ENCODE assay signal across 15 cellular contexts in the genomic region with DNA sequence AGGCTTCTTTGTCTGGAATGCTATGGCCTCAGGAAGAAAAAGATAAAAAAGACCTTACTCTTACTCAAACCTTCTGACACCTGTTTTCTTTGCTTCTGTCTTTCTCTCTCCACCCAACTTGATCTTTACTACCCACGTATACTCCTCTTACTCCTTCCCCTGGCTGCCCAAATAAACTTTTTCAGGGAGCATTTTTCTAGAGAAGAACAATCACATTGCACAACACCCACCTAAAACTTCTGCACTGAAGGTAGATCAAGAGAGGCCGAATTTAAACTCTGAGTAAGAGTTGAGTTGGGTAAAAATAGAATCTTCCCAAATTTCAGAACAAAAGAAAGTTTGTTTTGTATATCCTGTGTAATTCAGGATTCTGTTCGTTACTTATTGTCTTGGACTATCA. TPM values are rescaled to one million over a fixed set of nuclear protein-coding genes. Genes with fewer than 3 reads are reported as not detected.
DNase-seq lines count a peak whose midpoint lies in the region; ATAC-seq, FAIRE-seq and TF ChIP-seq lines count a peak whose summit lies in the region.
"Had no signal": no experiment of that assay in that cellular context is flagged by ENCODE, and none has a peak within 500 bp of the region (broad histone marks: within the 10 kb centered on the region; RNA-seq: fewer than 3 reads in every experiment).

No MANE protein-coding gene starts in this region.

- H3K4me1 Mint-ChIP-seq in activated naive CD8-positive, alpha-beta T cell treated with anti-CD3 and anti-CD28 coated beads, Interleukin-2, amount 50 U/mL, for 24 hours, result peaks cover 64% of the 10 kb centered on the region

- no peaks in the 10 kb centered on the region for H3K9me3 Mint-ChIP-seq in activated naive CD8-positive, alpha-beta T cell treated with anti-CD3 and anti-CD28 coated beads, Interleukin-2, amount 50 U/mL, for 24 hours

- H3K4me3 Mint-ChIP-seq in activated naive CD8-positive, alpha-beta T cell treated with anti-CD3 and anti-CD28 coated beads, Interleukin-2, amount 50 U/mL, for 24 hours, result no peak overlapping the region

- peaks cover 9% of the 10 kb centered on the region for H3K27me3 Mint-ChIP-seq in activated naive CD8-positive, alpha-beta T cell treated with anti-CD3 and anti-CD28 coated beads, Interleukin-2, amount 50 U/mL, for 24 hours

- 76% methylated on average over 3 of the region's 3 CpGs for WGBS in SK-N-SH (ENCODE audit: low lambda C conversion rate)

- no peak for TF ChIP-seq RAD21 in SK-N-SH (IDR thresholded peaks at IDR 0.05; ENCODE audit: low read length)

- FAIRE-seq in keratinocyte (lab: Jason Lieb, UNC), result no peak

- H3K27ac ChIP-seq in SK-N-SH (ENCODE audit: low read depth in 2 of 2, low read length in 1 of 2) (peak overlapping the region; percentile 56 to 91; a peak in 3 of 4 replicates), keratinocyte (ENCODE audit: control insufficient read depth, insufficient read depth, low read length) (peak overlapping the region; percentile 77)
- H3K27ac ChIP-seq: 22Rv1, C4-2B, KMS-11 had no signal

- POLR2A ChIA-PET in SK-N-SH (lab: Yijun Ruan, JAX), result no interaction called here

- peaks cover 29% of the 10 kb centered on the region for H3F3A ChIP-seq in SK-N-SH (replicated peaks; ENCODE audit: insufficient read depth)

- no peak for ATAC-seq in SK-N-SH treated with all-trans-retinoic acid at 6 μM for 48 hours
- no peak for ATAC-seq in activated naive CD8-positive, alpha-beta T cell treated with anti-CD3 and anti-CD28 coated beads, Interleukin-2, amount 50 U/mL, for 24 hours

- H3K4me1 ChIP-seq in SK-N-SH (ENCODE audit: control insufficient read depth in 1 of 2, insufficient read depth in 2 of 2, low read depth in 1 of 2, low read length in 1 of 2) (peaks cover 0 to 19% of the 10 kb centered on the region in 2 experiments; a peak in 3 of 4 replicates), keratinocyte (ENCODE audit: control insufficient read depth, extremely low read depth, insufficient read depth, low read length) (peaks cover 38% of the 10 kb centered on the region), skeletal muscle satellite cell (ENCODE audit: control insufficient read depth, insufficient read depth, low read length) (peaks cover 33% of the 10 kb centered on the region)

- H3K9me3 ChIP-seq in SK-N-SH (no peaks in the 10 kb centered on the region), keratinocyte (ENCODE audit: control insufficient read depth, low read depth, low read length) (no peaks in the 10 kb centered on the region), skeletal muscle satellite cell (replicated peaks; ENCODE audit: low read length) (no peaks in the 10 kb centered on the region)
- H3K9me3 ChIP-seq: MG63 had no signal

- CTCF ChIA-PET in SK-N-SH (lab: Yijun Ruan, JAX), result interaction anchor here (1.6 to 1.7 kb wide), 2 partner anchors 272 to 273 kb away, joined by 8 read pairs; no protein-coding TSS in a partner anchor

- H3K27me3 ChIP-seq in SK-N-SH (ENCODE audit: insufficient read depth) (no peaks in the 10 kb centered on the region), keratinocyte (ENCODE audit: control insufficient read depth, extremely low read depth, insufficient read depth, low read length) (no peaks in the 10 kb centered on the region), skeletal muscle satellite cell (ENCODE audit: control insufficient read depth, insufficient read depth, low read length) (no peaks in the 10 kb centered on the region)
- H3K27me3 ChIP-seq: MG63 had no signal

- H3K4me3 ChIP-seq in SK-N-SH (ENCODE audit: low read depth in 2 of 2, low read length in 1 of 2), result no peak overlapping the region
- H3K4me3 ChIP-seq in keratinocyte (ENCODE audit: control insufficient read depth in 2 of 3, extremely low read depth in 1 of 3, insufficient read depth in 2 of 3, low read depth in 1 of 3, low read length in 3 of 3), result no peak overlapping the region
- H3K4me3 ChIP-seq in skeletal muscle satellite cell (ENCODE audit: low read length), result no peak overlapping the region
- H3K4me3 ChIP-seq: MG63 had no signal

- no peak overlapping the region for H2AFZ ChIP-seq in SK-N-SH (ENCODE audit: low read depth)
- H2AFZ ChIP-seq in keratinocyte (ENCODE audit: control insufficient read depth, low read length), result no peak overlapping the region

- H3K4me2 ChIP-seq in SK-N-SH (peak overlapping the region; percentile 32), keratinocyte (ENCODE audit: control insufficient read depth, extremely low read depth, insufficient read depth, low read depth, low read length) (peak overlapping the region; percentile 59), skeletal muscle satellite cell (ENCODE audit: low read length) (peak overlapping the region; percentile 32)
- H3K4me2 ChIP-seq: KMS-11 had no signal

- H3K27ac Mint-ChIP-seq in activated naive CD8-positive, alpha-beta T cell treated with anti-CD3 and anti-CD28 coated beads, Interleukin-2, amount 50 U/mL, for 24 hours, result peak overlapping the region; percentile 3

- DNase-seq in SK-N-SH (no peak), keratinocyte (ENCODE audit: low read depth, low spot score) (no peak), AG20443 (ENCODE audit: low spot score) (no peak), SHP77 (lab: John Stamatoyannopoulos, UW) (no peak), G401 (ENCODE audit: low spot score) (no peak)
- DNase-seq in activated naive CD8-positive, alpha-beta T cell treated with anti-CD3 and anti-CD28 coated beads, Interleukin-2, amount 50 U/mL, for 24 hours, result no peak
- DNase-seq: NCI-H1694; NK-92 treated with Interleukin-12 subunit alpha and Interleukin-12 subunit beta, amount 100 ng/mL, for 24 hours had no signal

- dilution Hi-C loops in keratinocyte (cut with MboI; ENCODE audit: extremely low pct_ligation_motif_present, low sequenced_read_pairs), result loop anchor here (25.0 kb wide), 1 partner anchor 334 kb away; no protein-coding TSS in a partner anchor

- TF ChIP-seq CTCF in SK-N-SH (IDR thresholded peaks at IDR 0.05) (no peak), keratinocyte (optimal IDR thresholded peaks at IDR 0.05 in 1 of 3, IDR thresholded peaks at IDR 0.05 in 1 of 3, conservative IDR thresholded peaks at IDR 0.05 in 1 of 3; ENCODE audit: extremely low read depth in 1 of 3, insufficient read depth in 2 of 3, low read length in 3 of 3) (no peak)

- H3K9me2 ChIP-seq in SK-N-SH, result no peaks in the 10 kb centered on the region

- H3K36me3 ChIP-seq in SK-N-SH (replicated peaks in 1 of 2; ENCODE audit: control insufficient read depth in 1 of 2, insufficient read depth in 2 of 2, low read length in 1 of 2), result no peaks in the 10 kb centered on the region
- no peaks in the 10 kb centered on the region for H3K36me3 ChIP-seq in keratinocyte (ENCODE audit: control insufficient read depth in 2 of 2, extremely low read depth in 1 of 2, insufficient read depth in 2 of 2, low read length in 2 of 2)
- no peaks in the 10 kb centered on the region for H3K36me3 ChIP-seq in skeletal muscle satellite cell (ENCODE audit: insufficient read depth, low read length)
- H3K36me3 ChIP-seq: MG63 had no signal

- H3K9ac ChIP-seq in SK-N-SH (peak overlapping the region; percentile 38), keratinocyte (ENCODE audit: control insufficient read depth, extremely low read depth, insufficient read depth, low read length) (no peak overlapping the region), skeletal muscle satellite cell (ENCODE audit: low read depth, low read length) (no peak overlapping the region)
- H3K9ac ChIP-seq: KMS-11 had no signal

- no peak for TF ChIP-seq EP300 in SK-N-SH (IDR thresholded peaks at IDR 0.05; ENCODE audit: borderline replicate concordance in 1 of 2, low read depth in 1 of 2, low read length in 1 of 2)

- no peaks in the 10 kb centered on the region for H3K79me2 ChIP-seq in SK-N-SH (ENCODE audit: insufficient read depth)
- no peaks in the 10 kb centered on the region for H3K79me2 ChIP-seq in keratinocyte (ENCODE audit: control insufficient read depth, insufficient read depth, low read length)

- in situ Hi-C loops in G401 (cut with HindIII; ENCODE audit: low sequenced_read_pairs), result no loop called here

- H4K20me1 ChIP-seq in SK-N-SH (ENCODE audit: insufficient read depth), result no peaks in the 10 kb centered on the region
- no peaks in the 10 kb centered on the region for H4K20me1 ChIP-seq in keratinocyte (ENCODE audit: control insufficient read depth, extremely low read depth, insufficient read depth, low read length)

- no peaks in the 10 kb centered on the region for H3K9me1 ChIP-seq in keratinocyte (ENCODE audit: control insufficient read depth, extremely low read depth, insufficient read depth, low read length)

- no peaks in the 10 kb centered on the region for H3K36me3 Mint-ChIP-seq in activated naive CD8-positive, alpha-beta T cell treated with anti-CD3 and anti-CD28 coated beads, Interleukin-2, amount 50 U/mL, for 24 hours (ENCODE audit: low read depth)

TF ChIP-seq in SK-N-SH treated with all-trans-retinoic acid at 6 μM for 48 hours, 23 proteins besides CTCF, POLR2A, EP300 and RAD21 (continues in another document):
- TF ChIP-seq ESRRG (CRISPR knock-in tag; IDR thresholded peaks at IDR 0.05), result no peak
- no peak for TF ChIP-seq ARNTL (CRISPR knock-in tag; IDR thresholded peaks at IDR 0.05; ENCODE audit: borderline replicate concordance, low read depth)

RNA-seq across cellular contexts. Expression of a gene that starts 3.9 kb away (rescaled TPM):
- polyA plus RNA-seq in SK-N-SH (2012; rRNA removed) (0.41 and 0.46 TPM in 2 replicates), keratinocyte (not detected in 3 replicates)
- polyA plus RNA-seq in SK-N-SH (2012; cell fraction: cytosol; rRNA removed), result 0.42 and 0.71 TPM in 2 replicates
- 0.20 and 0.37 TPM in 2 replicates for polyA plus RNA-seq in SK-N-SH (2012; cell fraction: nucleus; rRNA removed)
- polyA plus RNA-seq in keratinocyte (2011; ENCODE audit: low read depth), result not detected
- not detected in 2 replicates for polyA plus RNA-seq in keratinocyte (2011; cell fraction: cytosol; rRNA removed)
- not detected in 2 replicates for polyA plus RNA-seq in keratinocyte (2011; cell fraction: nucleus; rRNA removed)
- not detected in 2 replicates for polyA plus RNA-seq in keratinocyte (2012; ENCODE audit: low replicate concordance)
- polyA minus RNA-seq in keratinocyte, result not detected in 3 replicates
- not detected for polyA minus RNA-seq in keratinocyte (2011; cell fraction: cytosol; rRNA and poly(A)+ RNA removed)
- not detected in 2 replicates for polyA minus RNA-seq in keratinocyte (2011; cell fraction: nucleus; rRNA and poly(A)+ RNA removed)
- total RNA-seq in skeletal muscle satellite cell (2012; rRNA removed), result not detected in 2 replicates
- not detected in 2 replicates for total RNA-seq in G401 (2014; rRNA removed; shearing (Covaris generic))
- total RNA-seq: H4 had no signal

RNA-seq across cellular contexts. Expression of a gene that starts 20.5 kb away (rescaled TPM):
- polyA plus RNA-seq in SK-N-SH (2012; rRNA removed), result not detected in 2 replicates
- not detected in 2 replicates for polyA plus RNA-seq in SK-N-SH (2012; cell fraction: cytosol; rRNA removed)
- not detected in 2 replicates for polyA plus RNA-seq in SK-N-SH (2012; cell fraction: nucleus; rRNA removed)
- polyA plus RNA-seq in keratinocyte, result not detected in 3 replicates
- polyA plus RNA-seq in keratinocyte (2011; ENCODE audit: low read depth), result not detected
- polyA plus RNA-seq in keratinocyte (2011; cell fraction: cytosol; rRNA removed), result not detected in 2 replicates
- polyA plus RNA-seq in keratinocyte (2011; cell fraction: nucleus; rRNA removed), result not detected in 2 replicates
- not detected in 2 replicates for polyA plus RNA-seq in keratinocyte (2012; ENCODE audit: low replicate concordance)
- not detected in 3 replicates for polyA minus RNA-seq in keratinocyte
- polyA minus RNA-seq in keratinocyte (2011; cell fraction: cytosol; rRNA and poly(A)+ RNA removed), result not detected
- polyA minus RNA-seq in keratinocyte (2011; cell fraction: nucleus; rRNA and poly(A)+ RNA removed), result not detected in 2 replicates
- not detected in 2 replicates for total RNA-seq in skeletal muscle satellite cell (2012; rRNA removed)
- total RNA-seq in G401 (2014; rRNA removed; shearing (Covaris generic)), result not detected in 2 replicates
- total RNA-seq: H4 had no signal
